Comparison of ENCODE assay signal across 27 cellular contexts in genomic region chr22:25623851-25624250, GRCh38.
"Had no signal": no experiment of that assay in that cellular context is flagged by ENCODE, and none has a peak within 500 bp of the region (broad histone marks: within the 10 kb centered on the region; RNA-seq: fewer than 3 reads in every experiment).

No MANE protein-coding gene starts in this region.

- H3K27me3 Mint-ChIP-seq: activated naive CD8-positive, alpha-beta T cell had no signal

- H3K9me3 ChIP-seq: body of pancreas, gastrocnemius medialis, left lung, lower lobe of right lung, mucosa of descending colon, pancreas, prostate gland, stomach, suprapubic skin, tibial nerve had no signal

- ATAC-seq: body of pancreas, gastrocnemius medialis, left lung, lower lobe of right lung, mucosa of descending colon, pancreas, sciatic nerve had no signal

- H3K9me3 Mint-ChIP-seq: nephron progenitor cell, T-cell had no signal

- H3K36me3 ChIP-seq: gastrocnemius medialis, lower lobe of right lung, pancreas, prostate gland, stomach, suprapubic skin, tibial nerve had no signal

- H3K4me3 Mint-ChIP-seq: activated naive CD8-positive, alpha-beta T cell; nephron progenitor cell; T-cell had no signal

- DNase-seq: activated T-cell treated with anti-CD3 and anti-CD28 coated beads for 4 hours; anterior cingulate cortex; body of pancreas; dermis blood vessel endothelial cell; effector CD4-positive, alpha-beta T cell; gastrocnemius medialis; glutamatergic neuron; lower lobe of right lung; mesendoderm; mucosa of descending colon; nephron progenitor cell; pancreas; retina; stimulated activated CD4-positive, alpha-beta T cell treated with anti-CD3 and anti-CD28 coated beads, Interleukin-12 subunit alpha, Interleukin-12 subunit beta, amount 100 ng/mL, for 4 hours; stimulated activated CD4-positive, alpha-beta T cell treated with anti-CD3 and anti-CD28 coated beads, Interleukin-4, amount 100 ng/mL, for 1 hour; stomach; T-cell; T-helper 9 cell had no signal

- H3K4me1 ChIP-seq: gastrocnemius medialis, pancreas had no signal

- H3K36me3 Mint-ChIP-seq: T-cell had no signal

- H3K27ac Mint-ChIP-seq: activated naive CD8-positive, alpha-beta T cell; nephron progenitor cell; T-cell had no signal

- H3K27ac ChIP-seq: body of pancreas, epithelial cell of prostate, gastrocnemius medialis, left lung, lower lobe of right lung, pancreas, prostate gland, skin epidermis, stomach, suprapubic skin, tibial nerve, VCaP had no signal

- H3K4me3 ChIP-seq: body of pancreas, gastrocnemius medialis, left lung, lower lobe of right lung, mucosa of descending colon, pancreas, prostate gland, skin epidermis, stomach, suprapubic skin, tibial nerve had no signal

- H3K27me3 ChIP-seq: body of pancreas, gastrocnemius medialis, left lung, pancreas, stomach, suprapubic skin, tibial nerve had no signal
